Comparison of ENCODE assay signal across 19 cellular contexts in the genomic region with DNA sequence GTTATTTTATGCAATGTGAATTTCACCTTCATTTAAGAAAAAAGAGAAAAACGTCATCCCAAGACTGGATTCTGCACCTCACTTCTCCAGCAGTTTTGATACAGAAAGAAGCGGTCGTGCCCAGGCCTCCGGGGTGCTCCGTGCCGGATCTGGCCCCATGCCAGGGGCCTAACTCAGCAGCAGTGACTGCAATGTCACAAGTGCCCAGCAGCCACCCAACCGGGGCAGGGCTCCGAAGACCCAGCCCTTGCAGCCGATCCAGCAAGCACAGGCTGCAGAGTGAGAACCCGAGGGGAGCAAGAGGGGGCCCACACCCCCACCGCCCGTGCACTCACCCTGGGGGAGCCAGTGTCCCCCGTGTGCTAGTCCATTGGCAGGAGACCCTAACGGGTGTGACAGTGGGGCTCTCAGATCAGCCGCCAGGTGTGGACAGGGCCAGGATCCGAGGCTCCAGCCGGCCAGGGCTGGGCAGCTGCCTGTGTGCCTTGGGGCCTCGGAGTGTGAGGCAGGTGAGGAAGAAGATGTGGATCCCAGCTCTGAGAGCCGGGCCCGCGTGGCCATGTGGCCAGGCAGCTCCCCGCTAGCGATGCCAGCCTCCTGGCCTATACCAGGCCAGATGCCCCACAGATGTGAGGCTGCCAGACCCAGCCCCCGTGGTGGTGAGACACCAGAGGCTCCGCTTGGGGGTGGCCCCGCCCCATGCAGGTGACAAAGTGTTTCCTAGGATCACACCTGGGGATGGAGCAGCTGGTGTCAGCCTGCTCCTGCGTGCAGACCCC.
DNase-seq lines count a peak whose midpoint lies in the region; ATAC-seq and TF ChIP-seq lines count a peak whose summit lies in the region.
"Had no signal": no experiment of that assay in that cellular context is flagged by ENCODE, and none has a peak within 500 bp of the region (broad histone marks: within the 10 kb centered on the region; RNA-seq: fewer than 3 reads in every experiment).

No MANE protein-coding gene starts in this region.

- no peak for TF ChIP-seq CTCF in stomach (IDR thresholded peaks at IDR 0.05)

- H3K4me3 ChIP-seq in right cardiac atrium (ENCODE audit: low read length) (no peak overlapping the region), stomach (no peak overlapping the region)
- H3K4me3 ChIP-seq: SK-N-MC had no signal

- H3K9me3 ChIP-seq in right cardiac atrium (ENCODE audit: control insufficient read depth, low read length) (no peaks in the 10 kb centered on the region), stomach (no peaks in the 10 kb centered on the region)
- H3K9me3 ChIP-seq: Caco-2 had no signal

- 76% methylated on average over 27 of the region's 27 CpGs for whole genome bisulfite sequencing in right cardiac atrium
- WGBS in stomach, 5 donors: 57 to 75% (median 70%) methylated on average over 13 to 27 of the region's 27 CpGs

- DNase-seq in NCI-H1417 (lab: John Stamatoyannopoulos, UW): peak in 2 of 3 experiments; percentile 36 to 56
- DNase-seq in NCI-H1417 treated with DMSO at 0.1 percent for 48 hours (lab: John Stamatoyannopoulos, UW): no peak
- peak; percentile 55 for DNase-seq in Right ventricle myocardium superior
- no peak for DNase-seq in right cardiac atrium
- DNase-seq in NCI-H69 (lab: John Stamatoyannopoulos, UW): peak; percentile 65
- DNase-seq in stomach: peak; percentile 28
- no peak for DNase-seq in activated CD4-positive, alpha-beta T cell treated with anti-CD3 and anti-CD28 coated beads, Interleukin-2, amount 50 U/mL, for 4 hours
- DNase-seq in NCI-H1092 (lab: John Stamatoyannopoulos, UW): no peak
- DNase-seq: 8988T, Caco-2, GOT3, MM.1S, NCI-H1092 treated with DMSO at 0.1 percent for 48 hours, NCI-H187 treated with DMSO at 0.1 percent for 48 hours, NCI-H524, T-cell had no signal

- ATAC-seq in Right ventricle myocardium superior (ENCODE audit: poor library complexity) (no peak), right cardiac atrium (no peak)
- ATAC-seq: HCT116, Panc1, T-cell had no signal

- no peak for TF ChIP-seq POLR2A in stomach (IDR thresholded peaks at IDR 0.05)

- H3K4me1 ChIP-seq in right cardiac atrium (ENCODE audit: control insufficient read depth, insufficient read depth, low read length): no peaks in the 10 kb centered on the region
- peaks cover 0 to 50% (median 31%) of the 10 kb centered on the region in 4 donors for H3K4me1 ChIP-seq in stomach

- H3K27ac ChIP-seq in right cardiac atrium (ENCODE audit: low read length): no peak overlapping the region
- H3K27ac ChIP-seq in stomach: no peak overlapping the region
- H3K27ac ChIP-seq: SK-N-MC had no signal

- no peaks in the 10 kb centered on the region for H3K27me3 ChIP-seq in right cardiac atrium (ENCODE audit: control insufficient read depth, insufficient read depth)
- peaks cover 0 to 18% (median 0%) of the 10 kb centered on the region in 3 donors for H3K27me3 ChIP-seq in stomach

- intact Hi-C loops in Right ventricle myocardium superior (cut with DNase I) (no loop called here), right cardiac atrium (cut with DNase I) (loop anchor here in 1 of 4 donors (10.0 kb wide), 1 partner anchor 56 kb away; no protein-coding TSS in a partner anchor), stomach (cut with DNase I; ENCODE audit: low total_unique reads) (no loop called here)

- no peaks in the 10 kb centered on the region for H3K36me3 ChIP-seq in stomach

- TF ChIP-seq EP300 in stomach (IDR thresholded peaks at IDR 0.05): no peak

Comparison
In these comparisons a context has a peak if more than half of its experiments do, and no peak if none do; other contexts are left out.
1. DNase-seq: peak in NCI-H1417 (2 of 3), Right ventricle myocardium superior (single experiment), NCI-H69 (single experiment) and stomach (single experiment); none in NCI-H1417 treated with DMSO at 0.1 percent for 48 hours (single experiment), right cardiac atrium (0 of 3), activated CD4-positive, alpha-beta T cell treated with anti-CD3 and anti-CD28 coated beads, Interleukin-2, amount 50 U/mL, for 4 hours (0 of 2) and NCI-H1092 (single experiment).